In the genomic region with DNA sequence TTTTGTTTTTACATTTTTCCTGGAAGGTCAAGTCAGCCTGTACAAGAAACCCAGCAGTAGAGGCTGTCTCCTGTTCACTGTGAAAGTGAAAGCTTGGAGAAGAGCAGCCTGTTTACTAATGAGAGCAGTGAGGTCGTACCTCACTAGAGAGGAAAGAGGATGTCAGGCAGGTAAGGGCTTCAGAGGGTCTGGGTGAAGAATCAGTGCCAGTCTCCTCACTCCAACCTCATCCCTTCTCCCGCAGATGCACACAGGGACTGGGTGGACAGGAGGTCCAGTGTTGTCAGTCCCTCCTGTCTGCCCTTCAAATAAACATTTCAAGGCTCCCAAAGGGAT, we compare ENCODE assay signal across 13 cellular contexts.
DNase-seq lines count a peak whose midpoint lies in the region; ATAC-seq and TF ChIP-seq lines count a peak whose summit lies in the region.
"Had no signal": no experiment of that assay in that cellular context is flagged by ENCODE, and none has a peak within 500 bp of the region (broad histone marks: within the 10 kb centered on the region; RNA-seq: fewer than 3 reads in every experiment).

No MANE protein-coding gene starts in this region.

- no peak overlapping the region for H2BK15ac ChIP-seq in IMR-90 (ENCODE audit: low read depth, low read length)

- no peak overlapping the region for H2BK20ac ChIP-seq in IMR-90 (ENCODE audit: low read depth, low read length)

- DNase-seq in NCI-H1417 (lab: John Stamatoyannopoulos, UW) (peak in 2 of 3 experiments; percentile 21 to 71), NCI-H1417 treated with DMSO at 0.1 percent for 48 hours (lab: John Stamatoyannopoulos, UW) (no peak), IMR-90 (no peak), Right ventricle myocardium inferior (ENCODE audit: missing footprints) (no peak), endodermal cell (no peak), CD1c-positive myeloid dendritic cell (ENCODE audit: extremely low spot score) (no peak)
- DNase-seq in activated T-helper 1 cell treated with anti-CD3 and anti-CD28 coated beads, Interleukin-12 subunit alpha, Interleukin-12 subunit beta, Interleukin-2, Interleukin-4 antibody, amounts not matched to agents 30 ng/mL and 10 ng/mL and 1 ng/mL, durations not matched to agents 14 hours and 24 hours and 36 hours (ENCODE audit: low spot score) = peak; percentile 15
- DNase-seq in naive thymus-derived CD4-positive, alpha-beta T cell = peak in 6 of 9 donors; percentile 35 to 57 (median 52)
- DNase-seq: dermis blood vessel endothelial cell; DMS 273 treated with DMSO at 0.1 percent for 48 hours; Kasumi-1; NCI-H524 treated with DMSO at 0.1 percent for 48 hours; stimulated activated CD4-positive, alpha-beta T cell treated with anti-CD3 and anti-CD28 coated beads, Interleukin-1b, Interleukin-23, amount 100 ng/mL, for 48 hours had no signal

- H3K4ac ChIP-seq in IMR-90 (ENCODE audit: low read depth, low read length) = no peak overlapping the region

- intact Hi-C loops in IMR-90 (cut with micrococcal nuclease) (no loop called here), Right ventricle myocardium inferior (cut with DNase I) (no loop called here)
- intact Hi-C loops in activated T-helper 1 cell treated with anti-CD3 and anti-CD28 coated beads, Interleukin-12 subunit alpha, Interleukin-12 subunit beta, Interleukin-2, Interleukin-4 antibody, amounts not matched to agents 30 ng/mL and 10 ng/mL and 1 ng/mL, durations not matched to agents 14 hours and 24 hours and 36 hours (cut with micrococcal nuclease) = loop anchor here (2.0 kb wide), 1 partner anchor 194 kb away; no protein-coding TSS in a partner anchor
- intact Hi-C loops in naive thymus-derived CD4-positive, alpha-beta T cell (cut with micrococcal nuclease) = loop anchor here (1.0 to 10.0 kb wide), 9 partner anchors 101 to 1806 kb away; a partner anchor contains a TSS

- H3K36me3 ChIP-seq in IMR-90 (ENCODE audit: control insufficient read depth, insufficient read depth, low read length) (no peaks in the 10 kb centered on the region), endodermal cell (ENCODE audit: control insufficient read depth, insufficient read depth, low read length) (no peaks in the 10 kb centered on the region)
- no peaks in the 10 kb centered on the region for H3K36me3 ChIP-seq in naive thymus-derived CD4-positive, alpha-beta T cell (ENCODE audit: control insufficient read depth in 2 of 3, insufficient read depth in 3 of 3, low read length in 3 of 3)

- CTCF ChIA-PET in IMR-90 (lab: Yijun Ruan, JAX) = no interaction called here
- CTCF ChIA-PET in naive thymus-derived CD4-positive, alpha-beta T cell (lab: Charles Lee) = interaction anchor here (0.9 to 1.1 kb wide), 2 partner anchors 51 to 188 kb away, joined by 3 to 4 read pairs; no protein-coding TSS in a partner anchor

- H3K27ac ChIP-seq in IMR-90 (ENCODE audit: insufficient read depth, low read length) (no peak overlapping the region), endodermal cell (ENCODE audit: low read depth, low read length) (no peak overlapping the region)
- peak overlapping the region; percentile 71 for H3K27ac ChIP-seq in naive thymus-derived CD4-positive, alpha-beta T cell (ENCODE audit: low read depth, low read length)

- no peak overlapping the region for H3K56ac ChIP-seq in IMR-90 (ENCODE audit: extremely low read depth, insufficient read depth, low read length)

- dilution Hi-C loops in IMR-90 (cut with HindIII; ENCODE audit: low sequenced_read_pairs, unreplicated experiment) = no loop called here

- peaks cover 22% of the 10 kb centered on the region for H3K4me1 Mint-ChIP-seq in activated T-helper 1 cell treated with anti-CD3 and anti-CD28 coated beads, Interleukin-12 subunit alpha, Interleukin-12 subunit beta, Interleukin-2, Interleukin-4 antibody, amounts not matched to agents 30 ng/mL and 10 ng/mL and 1 ng/mL, durations not matched to agents 14 hours and 24 hours and 36 hours (ENCODE audit: low read depth)
- H3K4me1 Mint-ChIP-seq in naive thymus-derived CD4-positive, alpha-beta T cell = peaks cover 9 to 32% (median 25%) of the 10 kb centered on the region in 7 donors
- no peaks in the 10 kb centered on the region for H3K4me1 Mint-ChIP-seq in endodermal cell

- H2AK5ac ChIP-seq in IMR-90 (ENCODE audit: low read depth, low read length) = no peak overlapping the region

- no peak overlapping the region for H3K18ac ChIP-seq in IMR-90 (ENCODE audit: low read depth, low read length)

- no peak overlapping the region for H4K91ac ChIP-seq in IMR-90 (ENCODE audit: insufficient read depth, low read depth, low read length)

- no peaks in the 10 kb centered on the region for H3K27me3 Mint-ChIP-seq in activated T-helper 1 cell treated with anti-CD3 and anti-CD28 coated beads, Interleukin-12 subunit alpha, Interleukin-12 subunit beta, Interleukin-2, Interleukin-4 antibody, amounts not matched to agents 30 ng/mL and 10 ng/mL and 1 ng/mL, durations not matched to agents 14 hours and 24 hours and 36 hours (ENCODE audit: insufficient read depth)
- peaks cover 0 to 3% (median 0%) of the 10 kb centered on the region in 5 donors for H3K27me3 Mint-ChIP-seq in naive thymus-derived CD4-positive, alpha-beta T cell
- H3K27me3 Mint-ChIP-seq in endodermal cell (ENCODE audit: insufficient read depth) = no peaks in the 10 kb centered on the region

- no TSS peak for BruUV-seq in IMR-90 (replicated peaks; lab: Mats Ljungman, UMichigan)

- H3K4me3 ChIP-seq in IMR-90 (ENCODE audit: insufficient read depth, low read depth, low read length) = no peak overlapping the region
- H3K4me3 ChIP-seq in naive thymus-derived CD4-positive, alpha-beta T cell (ENCODE audit: low read length) = peak overlapping the region; percentile 59
- no peak overlapping the region for H3K4me3 ChIP-seq in endodermal cell (ENCODE audit: low read length)

- H3K79me1 ChIP-seq in IMR-90 (ENCODE audit: low read depth in 1 of 2, low read length in 2 of 2) = no peaks in the 10 kb centered on the region

- H3K14ac ChIP-seq in IMR-90 (replicated peaks; ENCODE audit: low read depth, low read length) = no peak overlapping the region

- TF ChIP-seq POLR2A in IMR-90 (IDR thresholded peaks at IDR 0.05; ENCODE audit: low read depth, low read length) = no peak

- no peaks in the 10 kb centered on the region for H3K9me1 ChIP-seq in IMR-90 (ENCODE audit: insufficient read depth, low read length)

- no peak overlapping the region for H3K23ac ChIP-seq in IMR-90 (ENCODE audit: low read depth, low read length)

- no peak overlapping the region for H3K9ac ChIP-seq in IMR-90 (ENCODE audit: low read depth, low read length)
- no peak overlapping the region for H3K9ac ChIP-seq in endodermal cell (ENCODE audit: extremely low read depth, low read length, poor library complexity, severe bottlenecking)

- H3K9me3 Mint-ChIP-seq in activated T-helper 1 cell treated with anti-CD3 and anti-CD28 coated beads, Interleukin-12 subunit alpha, Interleukin-12 subunit beta, Interleukin-2, Interleukin-4 antibody, amounts not matched to agents 30 ng/mL and 10 ng/mL and 1 ng/mL, durations not matched to agents 14 hours and 24 hours and 36 hours = no peaks in the 10 kb centered on the region
- peaks cover 0 to 8% (median 0%) of the 10 kb centered on the region in 11 donors for H3K9me3 Mint-ChIP-seq in naive thymus-derived CD4-positive, alpha-beta T cell
- no peaks in the 10 kb centered on the region for H3K9me3 Mint-ChIP-seq in endodermal cell

- no CpG with 5 or more reads among the region's 2 CpGs for WGBS in IMR-90 (ENCODE audit: extremely low coverage in 2 of 2, insufficient read length in 1 of 2), 2 experiments
- WGBS in endodermal cell (ENCODE audit: insufficient coverage in 1 of 2, insufficient read length in 1 of 2), 2 experiments = 87% methylated on average over 2 of the region's 2 CpGs; no CpG with 5 or more reads in 1 of the 2 experiments

- H3K4me2 ChIP-seq in IMR-90 (ENCODE audit: low read depth, low read length) = peak overlapping the region; percentile 88

- H2AFZ ChIP-seq in IMR-90 (replicated peaks; ENCODE audit: low read length, poor library complexity) = peak overlapping the region; percentile 75

- TF ChIP-seq CTCF in IMR-90 (conservative IDR thresholded peaks at IDR 0.05; ENCODE audit: low read depth, low read length) = no peak
- no peak for TF ChIP-seq CTCF in endodermal cell (conservative IDR thresholded peaks at IDR 0.05)

- in situ Hi-C loops in IMR-90 (cut with MboI; ENCODE audit: low sequenced_read_pairs) = no loop called here

- no peak overlapping the region for H4K5ac ChIP-seq in IMR-90 (ENCODE audit: low read depth, low read length)

- H3K4me3 Mint-ChIP-seq in activated T-helper 1 cell treated with anti-CD3 and anti-CD28 coated beads, Interleukin-12 subunit alpha, Interleukin-12 subunit beta, Interleukin-2, Interleukin-4 antibody, amounts not matched to agents 30 ng/mL and 10 ng/mL and 1 ng/mL, durations not matched to agents 14 hours and 24 hours and 36 hours = peak overlapping the region; percentile 65
- peak overlapping the region; percentile 82 to 93 (median 88) for H3K4me3 Mint-ChIP-seq in naive thymus-derived CD4-positive, alpha-beta T cell
- H3K4me3 Mint-ChIP-seq in endodermal cell = no peak overlapping the region

- no peaks in the 10 kb centered on the region for H4K20me1 ChIP-seq in IMR-90 (ENCODE audit: insufficient read depth, low read length)

- POLR2A ChIA-PET in IMR-90 (lab: Charles Lee; ENCODE audit: unreplicated experiment) = no interaction called here
- POLR2A ChIA-PET in naive thymus-derived CD4-positive, alpha-beta T cell (lab: Charles Lee) = interaction anchor here (0.6 to 2.4 kb wide), 8 partner anchors 10 to 1805 kb away, joined by 3 to 12 read pairs (median 4); no protein-coding TSS in a partner anchor

- TF ChIP-seq RAD21 in IMR-90 (IDR thresholded peaks at IDR 0.05; ENCODE audit: low read length) = no peak

- no peaks in the 10 kb centered on the region for H3K9me3 ChIP-seq in IMR-90 (ENCODE audit: control insufficient read depth, insufficient read depth, low read length)
- no peaks in the 10 kb centered on the region for H3K9me3 ChIP-seq in naive thymus-derived CD4-positive, alpha-beta T cell (ENCODE audit: control insufficient read depth in 2 of 3, low read length in 3 of 3)
- no peaks in the 10 kb centered on the region for H3K9me3 ChIP-seq in endodermal cell (ENCODE audit: control insufficient read depth, low read length)

- no peaks in the 10 kb centered on the region for H3K36me3 Mint-ChIP-seq in activated T-helper 1 cell treated with anti-CD3 and anti-CD28 coated beads, Interleukin-12 subunit alpha, Interleukin-12 subunit beta, Interleukin-2, Interleukin-4 antibody, amounts not matched to agents 30 ng/mL and 10 ng/mL and 1 ng/mL, durations not matched to agents 14 hours and 24 hours and 36 hours (ENCODE audit: low read depth)
- H3K36me3 Mint-ChIP-seq in naive thymus-derived CD4-positive, alpha-beta T cell = peaks cover 0 to 6% (median 0%) of the 10 kb centered on the region in 5 donors
- H3K36me3 Mint-ChIP-seq in endodermal cell (ENCODE audit: low read depth) = no peaks in the 10 kb centered on the region

- H4K8ac ChIP-seq in IMR-90 (ENCODE audit: low read depth in 2 of 2, low read length in 2 of 2) = no peak overlapping the region

- peaks cover 2% of the 10 kb centered on the region for H3K27me3 ChIP-seq in IMR-90 (ENCODE audit: control insufficient read depth, insufficient read depth, low read length)
- H3K27me3 ChIP-seq in naive thymus-derived CD4-positive, alpha-beta T cell (ENCODE audit: control insufficient read depth in 2 of 2, insufficient read depth in 2 of 2, low read length in 2 of 2) = no peaks in the 10 kb centered on the region
- H3K27me3 ChIP-seq in endodermal cell (ENCODE audit: control insufficient read depth, insufficient read depth, low read length, poor library complexity, severe bottlenecking) = no peaks in the 10 kb centered on the region

- no peak for ATAC-seq in IMR-90 (ENCODE audit: low read depth)
- ATAC-seq in naive thymus-derived CD4-positive, alpha-beta T cell = peak; percentile 79
- no peak for ATAC-seq in Right ventricle myocardium inferior

- H3K27ac Mint-ChIP-seq in activated T-helper 1 cell treated with anti-CD3 and anti-CD28 coated beads, Interleukin-12 subunit alpha, Interleukin-12 subunit beta, Interleukin-2, Interleukin-4 antibody, amounts not matched to agents 30 ng/mL and 10 ng/mL and 1 ng/mL, durations not matched to agents 14 hours and 24 hours and 36 hours = peak overlapping the region; percentile 71
- H3K27ac Mint-ChIP-seq in naive thymus-derived CD4-positive, alpha-beta T cell = peak overlapping the region; percentile 89 to 99 (median 97)
- no peak overlapping the region for H3K27ac Mint-ChIP-seq in endodermal cell

- no peak overlapping the region for H2BK120ac ChIP-seq in IMR-90 (ENCODE audit: low read depth, low read length)

- H3K4me1 ChIP-seq in IMR-90 (ENCODE audit: control insufficient read depth, insufficient read depth, low read length) = no peaks in the 10 kb centered on the region
- peaks cover 0 to 13% of the 10 kb centered on the region in 2 donors for H3K4me1 ChIP-seq in naive thymus-derived CD4-positive, alpha-beta T cell (ENCODE audit: control insufficient read depth in 2 of 2, insufficient read depth in 2 of 2, low read length in 2 of 2)
- H3K4me1 ChIP-seq in endodermal cell (ENCODE audit: control insufficient read depth, insufficient read depth, low read length) = no peaks in the 10 kb centered on the region

- no peak overlapping the region for H2AK9ac ChIP-seq in IMR-90 (replicated peaks; ENCODE audit: low read depth, low read length, poor library complexity)

- no peak overlapping the region for H2BK5ac ChIP-seq in IMR-90 (ENCODE audit: low read depth, low read length, poor library complexity, severe bottlenecking)

Comparison
In these comparisons a context has a peak if more than half of its experiments do, and no peak if none do; other contexts are left out.
1. DNase-seq: peak in NCI-H1417 (2 of 3), activated T-helper 1 cell treated with anti-CD3 and anti-CD28 coated beads, Interleukin-12 subunit alpha, Interleukin-12 subunit beta, Interleukin-2, Interleukin-4 antibody, amounts not matched to agents 30 ng/mL and 10 ng/mL and 1 ng/mL, durations not matched to agents 14 hours and 24 hours and 36 hours (single experiment) and naive thymus-derived CD4-positive, alpha-beta T cell (6 of 9); none in NCI-H1417 treated with DMSO at 0.1 percent for 48 hours (single experiment), IMR-90 (single experiment), Right ventricle myocardium inferior (single experiment), endodermal cell (single experiment) and CD1c-positive myeloid dendritic cell (single experiment).
2. intact Hi-C loops: an anchor here in activated T-helper 1 cell treated with anti-CD3 and anti-CD28 coated beads, Interleukin-12 subunit alpha, Interleukin-12 subunit beta, Interleukin-2, Interleukin-4 antibody, amounts not matched to agents 30 ng/mL and 10 ng/mL and 1 ng/mL, durations not matched to agents 14 hours and 24 hours and 36 hours (2.0 kb wide) and naive thymus-derived CD4-positive, alpha-beta T cell (1.0 to 10.0 kb wide); none called in IMR-90 and Right ventricle myocardium inferior.